In genomic region chr1:33274446-33274845, GRCh38 we compare ENCODE assay signal across 1 cellular context.
TF ChIP-seq lines count a peak whose summit lies in the region.

No MANE protein-coding gene starts in this region.

TF ChIP-seq in WTC11, 78 proteins besides CTCF, POLR2A, EP300 and RAD21 (continued from another document):
- TF ChIP-seq SMAD3 (CRISPR knock-in tag; IDR thresholded peaks at IDR 0.05; ENCODE audit: borderline replicate concordance) = no peak
- TF ChIP-seq MLX (CRISPR knock-in tag; IDR thresholded peaks at IDR 0.05) = no peak
- TF ChIP-seq KAT7 (CRISPR knock-in tag; IDR thresholded peaks at IDR 0.05; ENCODE audit: borderline replicate concordance) = no peak
- TF ChIP-seq HMGA2 (CRISPR knock-in tag; IDR thresholded peaks at IDR 0.05) = no peak
- no peak for TF ChIP-seq MXD4 (CRISPR knock-in tag; IDR thresholded peaks at IDR 0.05; ENCODE audit: borderline replicate concordance)
- TF ChIP-seq FOXK1 (CRISPR knock-in tag; IDR thresholded peaks at IDR 0.05) = no peak
- TF ChIP-seq TCF7 (CRISPR knock-in tag; IDR thresholded peaks at IDR 0.05; ENCODE audit: low read depth) = no peak
